15 cellular contexts compared by ENCODE assay signal in the genomic region with DNA sequence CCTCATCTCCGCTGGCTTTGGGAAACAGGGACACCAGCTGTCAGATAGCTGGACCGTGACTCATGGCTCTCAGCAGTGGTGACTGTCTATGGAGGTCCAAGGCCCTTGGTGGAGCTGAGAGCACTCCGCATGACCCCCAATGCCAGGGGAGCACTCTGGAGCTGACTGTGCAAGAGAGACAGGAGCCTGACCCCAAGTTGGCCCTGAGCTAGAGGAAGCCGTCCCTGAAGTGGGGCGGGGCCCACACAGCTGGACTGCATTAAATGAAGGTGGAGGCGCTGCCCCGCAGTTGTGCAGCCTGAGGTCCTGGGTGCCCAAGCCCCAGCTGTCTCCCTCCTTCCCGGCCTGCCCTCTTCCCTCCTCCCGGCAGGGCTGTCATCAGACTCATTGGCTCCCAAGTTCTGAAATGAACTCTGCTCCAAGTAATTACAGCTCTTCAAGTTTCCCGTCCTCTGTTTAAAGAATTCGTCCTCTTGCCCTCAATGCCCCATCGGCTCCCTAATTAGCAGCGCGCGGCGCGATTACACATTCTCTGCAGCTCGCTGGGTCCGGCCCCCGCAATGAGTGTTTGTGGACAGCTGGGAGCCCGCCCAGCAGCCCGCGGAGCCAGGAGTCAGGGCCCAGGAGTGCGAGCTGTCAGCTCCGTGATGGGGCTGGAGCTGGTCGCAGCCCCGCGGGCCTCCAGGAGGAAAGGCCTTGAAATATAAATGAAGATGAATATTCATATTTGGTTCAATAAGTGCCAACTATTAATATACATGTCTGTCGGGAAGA.
A peak's percentile ranks its signal among the peaks of the same experiment; 100 is the strongest.
DNase-seq lines count a peak whose midpoint lies in the region; ATAC-seq and TF ChIP-seq lines count a peak whose summit lies in the region.
"Had no signal": no experiment of that assay in that cellular context is flagged by ENCODE, and none has a peak within 500 bp of the region (broad histone marks: within the 10 kb centered on the region; RNA-seq: fewer than 3 reads in every experiment).

No MANE protein-coding gene starts in this region.

- no peaks in the 10 kb centered on the region for H3K79me1 ChIP-seq in IMR-90 (ENCODE audit: low read depth in 1 of 2, low read length in 2 of 2)

- TF ChIP-seq CTCF in IMR-90 (conservative IDR thresholded peaks at IDR 0.05; ENCODE audit: low read depth, low read length) (no peak), body of pancreas (IDR thresholded peaks at IDR 0.05) (no peak), liver (IDR thresholded peaks at IDR 0.05; ENCODE audit: low read depth, low read length, missing input control) (no peak)

- no peak overlapping the region for H4K8ac ChIP-seq in IMR-90 (ENCODE audit: low read depth in 2 of 2, low read length in 2 of 2)

- H3K9me1 ChIP-seq in IMR-90 (ENCODE audit: insufficient read depth, low read length): no peaks in the 10 kb centered on the region

- 7% methylated on average over 7 of the region's 29 CpGs; no CpG with 5 or more reads in 1 of the 2 experiments for WGBS in IMR-90 (ENCODE audit: extremely low coverage in 2 of 2, insufficient read length in 1 of 2), 2 experiments
- WGBS in body of pancreas, 2 donors: 64 to 77% methylated on average over 27 to 29 of the region's 29 CpGs
- WGBS in liver: 73% methylated on average over 29 of the region's 29 CpGs

- H3K4me3 ChIP-seq in IMR-90 (ENCODE audit: insufficient read depth, low read depth, low read length): no peak overlapping the region
- H3K4me3 ChIP-seq in body of pancreas: no peak overlapping the region
- no peak overlapping the region for H3K4me3 ChIP-seq in liver (ENCODE audit: low read depth in 1 of 3, low read length in 3 of 3)
- H3K4me3 ChIP-seq: ascending aorta had no signal

- CTCF ChIA-PET in IMR-90 (lab: Yijun Ruan, JAX): no interaction called here
- CTCF ChIA-PET in activated CD4-positive, alpha-beta T cell treated with anti-CD3 and anti-CD28 coated beads for 36 hours (lab: Charles Lee): interaction anchor here (0.8 kb wide), 1 partner anchor 46 kb away, joined by 3 read pairs; no protein-coding TSS in a partner anchor

- peaks cover 14% of the 10 kb centered on the region for H3K27me3 Mint-ChIP-seq in activated CD4-positive, alpha-beta T cell treated with anti-CD3 and anti-CD28 coated beads for 36 hours

- no peaks in the 10 kb centered on the region for H3K9me3 Mint-ChIP-seq in activated CD4-positive, alpha-beta T cell treated with anti-CD3 and anti-CD28 coated beads for 36 hours (ENCODE audit: low read depth)
- H3K9me3 Mint-ChIP-seq: memory B cell had no signal

- H3K9ac ChIP-seq in IMR-90 (ENCODE audit: low read depth, low read length) (no peak overlapping the region), liver (ENCODE audit: low read depth in 1 of 2, low read length in 2 of 2) (no peak overlapping the region)

- no peaks in the 10 kb centered on the region for H3K36me3 Mint-ChIP-seq in activated CD4-positive, alpha-beta T cell treated with anti-CD3 and anti-CD28 coated beads for 36 hours (ENCODE audit: low read depth)
- H3K36me3 Mint-ChIP-seq: memory B cell had no signal

- H3K56ac ChIP-seq in IMR-90 (ENCODE audit: extremely low read depth, insufficient read depth, low read length): no peak overlapping the region

- peak overlapping the region; percentile 45 for H2AFZ ChIP-seq in IMR-90 (replicated peaks; ENCODE audit: low read length, poor library complexity)

- dilution Hi-C loops in IMR-90 (cut with HindIII; ENCODE audit: low sequenced_read_pairs, unreplicated experiment): no loop called here

- H3K27me3 ChIP-seq in IMR-90 (ENCODE audit: control insufficient read depth, insufficient read depth, low read length): peaks cover 51% of the 10 kb centered on the region
- no peaks in the 10 kb centered on the region for H3K27me3 ChIP-seq in body of pancreas
- H3K27me3 ChIP-seq in liver (ENCODE audit: control insufficient read depth in 4 of 4, insufficient read depth in 4 of 4, low read length in 3 of 4): peaks cover 0 to 4% (median 0%) of the 10 kb centered on the region in 4 donors
- H3K27me3 ChIP-seq: ascending aorta had no signal

- in situ Hi-C loops in IMR-90 (cut with MboI; ENCODE audit: low sequenced_read_pairs): no loop called here

- intact Hi-C loops in IMR-90 (cut with micrococcal nuclease): no loop called here
- intact Hi-C loops in body of pancreas (cut with DNase I): no loop called here
- intact Hi-C loops in sciatic nerve (cut with DNase I): no loop called here
- intact Hi-C loops in activated CD4-positive, alpha-beta T cell treated with anti-CD3 and anti-CD28 coated beads for 36 hours (cut with DNase I, micrococcal nuclease): no loop called here

- no peak overlapping the region for H2BK15ac ChIP-seq in IMR-90 (ENCODE audit: low read depth, low read length)

- no peak overlapping the region for H3K4ac ChIP-seq in IMR-90 (ENCODE audit: low read depth, low read length)

- H2AK5ac ChIP-seq in IMR-90 (ENCODE audit: low read depth, low read length): no peak overlapping the region

- no peak overlapping the region for H3K14ac ChIP-seq in IMR-90 (replicated peaks; ENCODE audit: low read depth, low read length)

- H3K4me1 ChIP-seq in IMR-90 (ENCODE audit: control insufficient read depth, insufficient read depth, low read length): no peaks in the 10 kb centered on the region
- peaks cover 12% of the 10 kb centered on the region for H3K4me1 ChIP-seq in body of pancreas
- peaks cover 0 to 3% (median 0%) of the 10 kb centered on the region in 4 donors for H3K4me1 ChIP-seq in liver (ENCODE audit: control insufficient read depth in 4 of 4, insufficient read depth in 4 of 4, low read length in 3 of 4)
- H3K4me1 ChIP-seq: ascending aorta had no signal

- peak; percentile 59 for ATAC-seq in IMR-90 (ENCODE audit: low read depth)
- peak; percentile 16 for ATAC-seq in body of pancreas
- peak; percentile 69 for ATAC-seq in sciatic nerve
- ATAC-seq in activated CD4-positive, alpha-beta T cell treated with anti-CD3 and anti-CD28 coated beads for 36 hours: no peak

- no peak overlapping the region for H2BK5ac ChIP-seq in IMR-90 (ENCODE audit: low read depth, low read length, poor library complexity, severe bottlenecking)

- no peak overlapping the region for H2BK20ac ChIP-seq in IMR-90 (ENCODE audit: low read depth, low read length)

- TF ChIP-seq POLR2A in IMR-90 (IDR thresholded peaks at IDR 0.05; ENCODE audit: low read depth, low read length): no peak
- TF ChIP-seq POLR2A in body of pancreas (IDR thresholded peaks at IDR 0.05): no peak

- H3K27ac Mint-ChIP-seq in activated CD4-positive, alpha-beta T cell treated with anti-CD3 and anti-CD28 coated beads for 36 hours: no peak overlapping the region
- H3K27ac Mint-ChIP-seq: memory B cell had no signal

- POLR2A ChIA-PET in IMR-90 (lab: Charles Lee; ENCODE audit: unreplicated experiment): no interaction called here
- POLR2A ChIA-PET in activated CD4-positive, alpha-beta T cell treated with anti-CD3 and anti-CD28 coated beads for 36 hours (lab: Charles Lee): no interaction called here

- H3K18ac ChIP-seq in IMR-90 (ENCODE audit: low read depth, low read length): no peak overlapping the region

- H3K27ac ChIP-seq in IMR-90 (ENCODE audit: insufficient read depth, low read length) (no peak overlapping the region), body of pancreas (no peak overlapping the region), liver (ENCODE audit: low read depth in 1 of 2, low read length in 2 of 2) (no peak overlapping the region)
- H3K27ac ChIP-seq: ascending aorta had no signal

- H3K9me3 ChIP-seq in IMR-90 (ENCODE audit: control insufficient read depth, insufficient read depth, low read length) (no peaks in the 10 kb centered on the region), body of pancreas (no peaks in the 10 kb centered on the region), liver (ENCODE audit: control insufficient read depth in 4 of 4, low read length in 3 of 4) (no peaks in the 10 kb centered on the region)
- H3K9me3 ChIP-seq: ascending aorta had no signal

- H2BK120ac ChIP-seq in IMR-90 (ENCODE audit: low read depth, low read length): no peak overlapping the region

- DNase-seq in IMR-90 (no peak), body of pancreas (peak in 1 of 4 donors; percentile 19), sciatic nerve (ENCODE audit: low spot score) (no peak), hepatic stellate cell (ENCODE audit: low spot score) (no peak), NCI-H1417 treated with DMSO at 0.1 percent for 48 hours (lab: John Stamatoyannopoulos, UW) (no peak)
- DNase-seq in activated CD4-positive, alpha-beta T cell treated with anti-CD3 and anti-CD28 coated beads for 36 hours: no peak
- no peak for DNase-seq in stimulated activated CD4-positive, alpha-beta T cell treated with anti-CD3 and anti-CD28 coated beads, Interleukin-12 subunit alpha, Interleukin-12 subunit beta, amount 100 ng/mL, for 4 hours
- DNase-seq: activated CD8-positive, alpha-beta memory T cell treated with anti-CD3 and anti-CD28 coated beads, Interleukin-2, amount 50 U/mL, for 48 hours; effector CD8-positive, alpha-beta T cell; NCI-H1105; NCI-H69; SHP77 treated with DMSO at 0.1 percent for 48 hours had no signal

- no peak overlapping the region for H3K4me2 ChIP-seq in IMR-90 (ENCODE audit: low read depth, low read length)

- H3K23ac ChIP-seq in IMR-90 (ENCODE audit: low read depth, low read length): no peak overlapping the region

- TF ChIP-seq RAD21 in IMR-90 (IDR thresholded peaks at IDR 0.05; ENCODE audit: low read length) (no peak), liver (IDR thresholded peaks at IDR 0.05) (no peak)

- no peak overlapping the region for H3K4me3 Mint-ChIP-seq in activated CD4-positive, alpha-beta T cell treated with anti-CD3 and anti-CD28 coated beads for 36 hours
- H3K4me3 Mint-ChIP-seq: memory B cell had no signal

- no peak overlapping the region for H2AK9ac ChIP-seq in IMR-90 (replicated peaks; ENCODE audit: low read depth, low read length, poor library complexity)

- no peak overlapping the region for H4K91ac ChIP-seq in IMR-90 (ENCODE audit: insufficient read depth, low read depth, low read length)

- H3K36me3 ChIP-seq in IMR-90 (ENCODE audit: control insufficient read depth, insufficient read depth, low read length) (no peaks in the 10 kb centered on the region), body of pancreas (replicated peaks in 1 of 2; ENCODE audit: insufficient read depth in 1 of 2, low read depth in 2 of 2) (no peaks in the 10 kb centered on the region), liver (ENCODE audit: control insufficient read depth in 4 of 4, insufficient read depth in 3 of 4, low read depth in 1 of 4, low read length in 3 of 4) (no peaks in the 10 kb centered on the region)
- H3K36me3 ChIP-seq: ascending aorta had no signal

- no peak overlapping the region for H4K5ac ChIP-seq in IMR-90 (ENCODE audit: low read depth, low read length)

- H3K4me1 Mint-ChIP-seq in activated CD4-positive, alpha-beta T cell treated with anti-CD3 and anti-CD28 coated beads for 36 hours: peaks cover 4% of the 10 kb centered on the region

- no TSS peak for BruUV-seq in IMR-90 (replicated peaks; lab: Mats Ljungman, UMichigan)

- no peaks in the 10 kb centered on the region for H4K20me1 ChIP-seq in IMR-90 (ENCODE audit: insufficient read depth, low read length)

TF ChIP-seq in IMR-90, 13 proteins besides CTCF, POLR2A, EP300 and RAD21 (continues in another document):
- TF ChIP-seq MAZ (IDR thresholded peaks at IDR 0.05; ENCODE audit: borderline replicate concordance, low read depth, low read length): no peak
- no peak for TF ChIP-seq FOS (IDR thresholded peaks at IDR 0.05; ENCODE audit: low read depth, low read length)

TF ChIP-seq in liver, 16 proteins besides CTCF, POLR2A, EP300 and RAD21 (continues in another document):
- peak; percentile 2 to 19 for TF ChIP-seq RXRA (IDR thresholded peaks at IDR 0.05)
- TF ChIP-seq NR2F2 (IDR thresholded peaks at IDR 0.05): peak; percentile 49
